Comparison of ENCODE assay signal across 12 cellular contexts in genomic region chr10:103449208-103450144, GRCh38. TPM values are rescaled to one million over a fixed set of nuclear protein-coding genes. Genes with fewer than 3 reads are reported as not detected.
DNase-seq lines count a peak whose midpoint lies in the region; ATAC-seq, FAIRE-seq and TF ChIP-seq lines count a peak whose summit lies in the region.
"Had no signal": no experiment of that assay in that cellular context is flagged by ENCODE, and none has a peak within 500 bp of the region (broad histone marks: within the 10 kb centered on the region; RNA-seq: fewer than 3 reads in every experiment).

No MANE protein-coding gene starts in this region.

- peak overlapping the region; percentile 26 for H3K4me3 Mint-ChIP-seq in nephron progenitor cell

- H3K9ac ChIP-seq in HepG2 (ENCODE audit: insufficient read depth, low read depth, low read length) = no peak overlapping the region

- no peaks in the 10 kb centered on the region for H3K79me2 ChIP-seq in HepG2 (ENCODE audit: insufficient read depth, low read length)

- POLR2A ChIA-PET in HepG2 (lab: Yijun Ruan, JAX) = no interaction called here

- H3K4me1 ChIP-seq in HepG2 (ENCODE audit: insufficient read depth, low read length) = peaks cover 16% of the 10 kb centered on the region
- no peaks in the 10 kb centered on the region for H3K4me1 ChIP-seq in right lobe of liver

- H3K36me3 ChIP-seq in HepG2 (replicated peaks in 1 of 2; ENCODE audit: control insufficient read depth in 1 of 2, insufficient read depth in 2 of 2, low read length in 2 of 2) = peaks cover 4 to 16% of the 10 kb centered on the region in 2 experiments; a peak in 4 of 5 replicates
- peaks cover 0 to 25% (median 12%) of the 10 kb centered on the region in 4 donors for H3K36me3 ChIP-seq in right lobe of liver

- H3K4me3 ChIP-seq in HepG2 (replicated peaks in 1 of 3; ENCODE audit: insufficient read depth in 1 of 3, low read depth in 2 of 3, low read length in 3 of 3) (no peak overlapping the region), right lobe of liver (no peak overlapping the region), coronary artery (peak overlapping the region; percentile 90)

- WGBS in HepG2 (ENCODE audit: low lambda C conversion rate) = 91% methylated on average over 34 of the region's 34 CpGs
- WGBS in right lobe of liver (ENCODE audit: insufficient coverage, low coverage, low lambda C conversion rate, missing lambda C conversion rate) = 69% methylated on average over 16 of the region's 34 CpGs

- no peaks in the 10 kb centered on the region for H3K9me3 Mint-ChIP-seq in nephron progenitor cell

- DNase-seq in HepG2 (ENCODE audit: low spot score) = no peak
- DNase-seq in right lobe of liver = no peak
- DNase-seq in coronary artery (ENCODE audit: low spot score) = no peak
- no peak for DNase-seq in nephron progenitor cell
- DNase-seq in NCI-H345 treated with DMSO at 0.1 percent for 48 hours (lab: John Stamatoyannopoulos, UW; ENCODE audit: unreplicated experiment) = no peak
- DNase-seq in kidney glomerular epithelial cell (lab: John Stamatoyannopoulos, UW) = no peak
- DNase-seq in NCI-H748 treated with DMSO at 0.1 percent for 48 hours (lab: John Stamatoyannopoulos, UW) = no peak
- DNase-seq in HT-29 (ENCODE audit: low spot score) = no peak
- DNase-seq: NCI-H1694, SIG-M5 had no signal

- H3K27me3 Mint-ChIP-seq in nephron progenitor cell (ENCODE audit: low read depth, poor library complexity) = peaks cover 9% of the 10 kb centered on the region

- TF ChIP-seq CTCF in HepG2 (CRISPR knock-in tag; IDR thresholded peaks at IDR 0.05) = no peak
- TF ChIP-seq CTCF in right lobe of liver (IDR thresholded peaks at IDR 0.05) = no peak
- TF ChIP-seq CTCF in coronary artery (IDR thresholded peaks at IDR 0.05) = no peak
- TF ChIP-seq CTCF in nephron progenitor cell (IDR thresholded peaks at IDR 0.05) = no peak

- H3K27ac ChIP-seq in HepG2 (ENCODE audit: extremely low read length, insufficient read depth, low read length) = no peak overlapping the region
- no peak overlapping the region for H3K27ac ChIP-seq in right lobe of liver
- peak overlapping the region; percentile 87 to 96 for H3K27ac ChIP-seq in coronary artery

- no peak for ATAC-seq in HepG2
- no peak for ATAC-seq in right lobe of liver

- peaks cover 28% of the 10 kb centered on the region for H3K36me3 Mint-ChIP-seq in nephron progenitor cell (ENCODE audit: low read depth)

- TF ChIP-seq EP300 in HepG2 (IDR thresholded peaks at IDR 0.05; ENCODE audit: low read depth in 2 of 2, low read length in 2 of 2) (no peak), HepG2 (CRISPR knock-in tag; IDR thresholded peaks at IDR 0.05; ENCODE audit: borderline replicate concordance) (no peak)

- H3K4me1 Mint-ChIP-seq in nephron progenitor cell = peaks cover 40% of the 10 kb centered on the region

- in situ Hi-C loops in HepG2 (cut with HindIII; ENCODE audit: extremely low pct_ligation_motif_present, low pct_unique_long_range_greater_than_20kb) = no loop called here

- no peak for FAIRE-seq in HepG2 (lab: Jason Lieb, UNC)

- H3K27ac Mint-ChIP-seq in nephron progenitor cell = peak overlapping the region; percentile 97

- H4K20me1 ChIP-seq in HepG2 (ENCODE audit: insufficient read depth, low read length) = no peaks in the 10 kb centered on the region

- no peak overlapping the region for H3K4me2 ChIP-seq in HepG2 (ENCODE audit: low read depth, low read length)

- H2AFZ ChIP-seq in HepG2 (ENCODE audit: low read length) = no peak overlapping the region

- no TSS peak for BruUV-seq in HepG2 (replicated peaks; lab: Mats Ljungman, UMichigan)

- CTCF ChIA-PET in HepG2 (lab: Yijun Ruan, JAX; ENCODE audit: low intra/inter-chr PET ratio, low total read pairs) = no interaction called here

- intact Hi-C loops in HepG2 (cut with micrococcal nuclease; ENCODE audit: unreplicated experiment) (no loop called here), right lobe of liver (cut with DNase I) (no loop called here)

- TF ChIP-seq RAD21 in HepG2 (CRISPR knock-in tag; IDR thresholded peaks at IDR 0.05) = no peak

- H3K27me3 ChIP-seq in HepG2 (ENCODE audit: control insufficient read depth in 1 of 2, insufficient read depth in 2 of 2, low read length in 2 of 2) (peaks cover 2 to 23% of the 10 kb centered on the region in 2 experiments; a peak in 4 of 5 replicates), right lobe of liver (no peaks in the 10 kb centered on the region)

- TF ChIP-seq POLR2A in HepG2 (IDR thresholded peaks at IDR 0.05; ENCODE audit: insufficient read depth in 1 of 2, low read depth in 2 of 2, low read length in 2 of 2) (no peak), right lobe of liver (IDR thresholded peaks at IDR 0.05) (no peak)

- H3K9me3 ChIP-seq in HepG2 (ENCODE audit: low read length) = no peaks in the 10 kb centered on the region
- H3K9me3 ChIP-seq in right lobe of liver = no peaks in the 10 kb centered on the region

RNA-seq across cellular contexts. Expression of gene CALHM2, which starts 2.7 kb away (rescaled TPM):
- total RNA-seq in HepG2 (2016; rRNA removed; fragmentation: Illumina TruSeq; extraction: Trizol) = not detected in 2 replicates
- not detected in 2 replicates for total RNA-seq in HepG2 (2016; cell fraction: cytosol; rRNA removed; fragmentation: Illumina TruSeq; extraction: Trizol; ENCODE audit: low read depth)
- total RNA-seq in HepG2 (2016; cell fraction: insoluble cytoplasmic fraction; rRNA removed; fragmentation: Illumina TruSeq; extraction: Trizol) = 0.06 TPM in 1 of 2 replicates, not detected in the other
- total RNA-seq in HepG2 (2016; cell fraction: membrane; rRNA removed; fragmentation: Illumina TruSeq; extraction: Trizol) = 0.10 TPM in 1 of 2 replicates, not detected in the other
- not detected in 2 replicates for total RNA-seq in HepG2 (2016; cell fraction: nucleus; rRNA removed; fragmentation: Illumina TruSeq; extraction: Trizol)
- polyA plus RNA-seq in HepG2 (2011; rRNA removed) = 0.15 TPM in 1 of 2 replicates, not detected in the other
- polyA plus RNA-seq in HepG2 (2011; cell fraction: cytosol; rRNA removed) = 0.09 and 0.15 TPM in 2 replicates
- 0.09 and 0.19 TPM in 2 replicates for polyA plus RNA-seq in HepG2 (2011; cell fraction: nucleus; rRNA removed)
- 0.24 and 0.43 TPM in 2 replicates for polyA plus RNA-seq in HepG2 (2012)
- not detected in 2 replicates for polyA plus RNA-seq in HepG2 (2016; cell fraction: cytosol; fragmentation: Illumina TruSeq; extraction: Trizol; ENCODE audit: low read depth)
- polyA plus RNA-seq in HepG2 (2016; cell fraction: insoluble cytoplasmic fraction; fragmentation: Illumina TruSeq; extraction: Trizol; ENCODE audit: low read depth) = not detected in 2 replicates
- polyA plus RNA-seq in HepG2 (2016; cell fraction: membrane; fragmentation: Illumina TruSeq; extraction: Trizol; ENCODE audit: low read depth) = 0.17 TPM in 1 of 2 replicates, not detected in the other
- polyA plus RNA-seq in HepG2 (2016; cell fraction: nucleus; fragmentation: Illumina TruSeq; extraction: Trizol; ENCODE audit: insufficient read depth, low read depth) = not detected in 2 replicates
- 0.24 and 3.0 TPM in 2 replicates for polyA minus RNA-seq in HepG2 (2011; rRNA and poly(A)+ RNA removed; ENCODE audit: low replicate concordance)
- polyA minus RNA-seq in HepG2 (2011; cell fraction: cytosol; rRNA and poly(A)+ RNA removed) = not detected in 2 replicates
- not detected in 2 replicates for polyA minus RNA-seq in HepG2 (2011; cell fraction: nucleus; rRNA and poly(A)+ RNA removed)
- total RNA-seq in right lobe of liver = 1 to 10 TPM; 2.3 to 5.7 (median 3.7) TPM
- 3.0 and 3.3 TPM in 2 replicates for total RNA-seq in HT-29 (2014; rRNA removed; shearing (Covaris generic))

RNA-seq across cellular contexts. Expression of gene CALHM1, which starts 9.2 kb away (rescaled TPM):
- 0.04 TPM in 1 of 2 replicates, not detected in the other for total RNA-seq in HepG2 (2016; rRNA removed; fragmentation: Illumina TruSeq; extraction: Trizol)
- not detected in 2 replicates for total RNA-seq in HepG2 (2016; cell fraction: cytosol; rRNA removed; fragmentation: Illumina TruSeq; extraction: Trizol; ENCODE audit: low read depth)
- 0.06 TPM in 1 of 2 replicates, not detected in the other for total RNA-seq in HepG2 (2016; cell fraction: insoluble cytoplasmic fraction; rRNA removed; fragmentation: Illumina TruSeq; extraction: Trizol)
- total RNA-seq in HepG2 (2016; cell fraction: membrane; rRNA removed; fragmentation: Illumina TruSeq; extraction: Trizol) = not detected in 2 replicates
- not detected in 2 replicates for total RNA-seq in HepG2 (2016; cell fraction: nucleus; rRNA removed; fragmentation: Illumina TruSeq; extraction: Trizol)
- polyA plus RNA-seq in HepG2 (2011; rRNA removed) = not detected in 2 replicates
- polyA plus RNA-seq in HepG2 (2011; cell fraction: cytosol; rRNA removed) = not detected in 2 replicates
- polyA plus RNA-seq in HepG2 (2011; cell fraction: nucleus; rRNA removed) = not detected in 2 replicates
- not detected in 2 replicates for polyA plus RNA-seq in HepG2 (2012)
- polyA plus RNA-seq in HepG2 (2016; cell fraction: cytosol; fragmentation: Illumina TruSeq; extraction: Trizol; ENCODE audit: low read depth) = not detected in 2 replicates
- not detected in 2 replicates for polyA plus RNA-seq in HepG2 (2016; cell fraction: insoluble cytoplasmic fraction; fragmentation: Illumina TruSeq; extraction: Trizol; ENCODE audit: low read depth)
- polyA plus RNA-seq in HepG2 (2016; cell fraction: membrane; fragmentation: Illumina TruSeq; extraction: Trizol; ENCODE audit: low read depth) = not detected in 2 replicates
- polyA plus RNA-seq in HepG2 (2016; cell fraction: nucleus; fragmentation: Illumina TruSeq; extraction: Trizol; ENCODE audit: insufficient read depth, low read depth) = not detected in 2 replicates
- polyA minus RNA-seq in HepG2 (2011; rRNA and poly(A)+ RNA removed; ENCODE audit: low replicate concordance) = not detected in 2 replicates
- not detected in 2 replicates for polyA minus RNA-seq in HepG2 (2011; cell fraction: cytosol; rRNA and poly(A)+ RNA removed)
- not detected in 2 replicates for polyA minus RNA-seq in HepG2 (2011; cell fraction: nucleus; rRNA and poly(A)+ RNA removed)
- total RNA-seq in right lobe of liver = not detected
- total RNA-seq in HT-29 (2014; rRNA removed; shearing (Covaris generic)) = not detected in 2 replicates
- total RNA-seq: dermis microvascular lymphatic vessel endothelial cell, renal cortical epithelial cell had no signal

RNA-seq across cellular contexts. Expression of gene CALHM3, which starts 29.6 kb away (rescaled TPM):
- total RNA-seq in HepG2 (2016; rRNA removed; fragmentation: Illumina TruSeq; extraction: Trizol) = not detected in 2 replicates
- not detected in 2 replicates for total RNA-seq in HepG2 (2016; cell fraction: cytosol; rRNA removed; fragmentation: Illumina TruSeq; extraction: Trizol; ENCODE audit: low read depth)
- not detected in 2 replicates for total RNA-seq in HepG2 (2016; cell fraction: insoluble cytoplasmic fraction; rRNA removed; fragmentation: Illumina TruSeq; extraction: Trizol)
- not detected in 2 replicates for total RNA-seq in HepG2 (2016; cell fraction: membrane; rRNA removed; fragmentation: Illumina TruSeq; extraction: Trizol)
- total RNA-seq in HepG2 (2016; cell fraction: nucleus; rRNA removed; fragmentation: Illumina TruSeq; extraction: Trizol) = not detected in 2 replicates
- not detected in 2 replicates for polyA plus RNA-seq in HepG2 (2011; rRNA removed)
- not detected in 2 replicates for polyA plus RNA-seq in HepG2 (2011; cell fraction: cytosol; rRNA removed)
- not detected in 2 replicates for polyA plus RNA-seq in HepG2 (2011; cell fraction: nucleus; rRNA removed)
- not detected in 2 replicates for polyA plus RNA-seq in HepG2 (2012)
- polyA plus RNA-seq in HepG2 (2016; cell fraction: cytosol; fragmentation: Illumina TruSeq; extraction: Trizol; ENCODE audit: low read depth) = not detected in 2 replicates
- polyA plus RNA-seq in HepG2 (2016; cell fraction: insoluble cytoplasmic fraction; fragmentation: Illumina TruSeq; extraction: Trizol; ENCODE audit: low read depth) = not detected in 2 replicates
- polyA plus RNA-seq in HepG2 (2016; cell fraction: membrane; fragmentation: Illumina TruSeq; extraction: Trizol; ENCODE audit: low read depth) = not detected in 2 replicates
- not detected in 2 replicates for polyA plus RNA-seq in HepG2 (2016; cell fraction: nucleus; fragmentation: Illumina TruSeq; extraction: Trizol; ENCODE audit: insufficient read depth, low read depth)
- 0.49 TPM in 1 of 2 replicates, not detected in the other for polyA minus RNA-seq in HepG2 (2011; rRNA and poly(A)+ RNA removed; ENCODE audit: low replicate concordance)
- not detected in 2 replicates for polyA minus RNA-seq in HepG2 (2011; cell fraction: cytosol; rRNA and poly(A)+ RNA removed)
- not detected in 2 replicates for polyA minus RNA-seq in HepG2 (2011; cell fraction: nucleus; rRNA and poly(A)+ RNA removed)
- not detected for total RNA-seq in right lobe of liver
- total RNA-seq in HT-29 (2014; rRNA removed; shearing (Covaris generic)) = not detected in 2 replicates
- total RNA-seq: dermis microvascular lymphatic vessel endothelial cell had no signal

RNA-seq across cellular contexts. Expression of gene NEURL1, which starts 44.0 kb away (rescaled TPM):
- total RNA-seq in HepG2 (2016; rRNA removed; fragmentation: Illumina TruSeq; extraction: Trizol) (not detected in 2 replicates), right lobe of liver (1 to 10 TPM in 2 of 6 experiments, under 1 TPM in 3, not detected in 1; 0.10 to 1.6 (median 0.83) TPM)
- not detected in 2 replicates for total RNA-seq in HepG2 (2016; cell fraction: cytosol; rRNA removed; fragmentation: Illumina TruSeq; extraction: Trizol; ENCODE audit: low read depth)
- not detected in 2 replicates for total RNA-seq in HepG2 (2016; cell fraction: insoluble cytoplasmic fraction; rRNA removed; fragmentation: Illumina TruSeq; extraction: Trizol)
- not detected in 2 replicates for total RNA-seq in HepG2 (2016; cell fraction: membrane; rRNA removed; fragmentation: Illumina TruSeq; extraction: Trizol)
- not detected in 2 replicates for total RNA-seq in HepG2 (2016; cell fraction: nucleus; rRNA removed; fragmentation: Illumina TruSeq; extraction: Trizol)
- polyA plus RNA-seq in HepG2 (2011; rRNA removed) = 0.01 TPM in 1 of 2 replicates, not detected in the other
- 0.01 and 0.03 TPM in 2 replicates for polyA plus RNA-seq in HepG2 (2011; cell fraction: cytosol; rRNA removed)
- polyA plus RNA-seq in HepG2 (2011; cell fraction: nucleus; rRNA removed) = 0.14 and 0.18 TPM in 2 replicates
- 0.08 and 0.13 TPM in 2 replicates for polyA plus RNA-seq in HepG2 (2012)
- not detected in 2 replicates for polyA plus RNA-seq in HepG2 (2016; cell fraction: cytosol; fragmentation: Illumina TruSeq; extraction: Trizol; ENCODE audit: low read depth)
- polyA plus RNA-seq in HepG2 (2016; cell fraction: insoluble cytoplasmic fraction; fragmentation: Illumina TruSeq; extraction: Trizol; ENCODE audit: low read depth) = not detected in 2 replicates
- polyA plus RNA-seq in HepG2 (2016; cell fraction: membrane; fragmentation: Illumina TruSeq; extraction: Trizol; ENCODE audit: low read depth) = not detected in 2 replicates
- not detected in 2 replicates for polyA plus RNA-seq in HepG2 (2016; cell fraction: nucleus; fragmentation: Illumina TruSeq; extraction: Trizol; ENCODE audit: insufficient read depth, low read depth)
- polyA minus RNA-seq in HepG2 (2011; rRNA and poly(A)+ RNA removed; ENCODE audit: low replicate concordance) = 10.5 TPM in 1 of 2 replicates, not detected in the other
- 0.18 TPM in 1 of 2 replicates, not detected in the other for polyA minus RNA-seq in HepG2 (2011; cell fraction: cytosol; rRNA and poly(A)+ RNA removed)
- not detected in 2 replicates for polyA minus RNA-seq in HepG2 (2011; cell fraction: nucleus; rRNA and poly(A)+ RNA removed)
- total RNA-seq in HT-29 (2014; rRNA removed; shearing (Covaris generic)) = 5.4 and 7.2 TPM in 2 replicates

RNA-seq across cellular contexts. Expression of gene PDCD11, which starts 53.0 kb away (rescaled TPM):
- total RNA-seq in HepG2 (2016; rRNA removed; fragmentation: Illumina TruSeq; extraction: Trizol) (40.3 and 52.8 TPM in 2 replicates), right lobe of liver (10 to 100 TPM; 10.6 to 13.5 (median 12.0) TPM)
- 27.0 and 30.8 TPM in 2 replicates for total RNA-seq in HepG2 (2016; cell fraction: cytosol; rRNA removed; fragmentation: Illumina TruSeq; extraction: Trizol; ENCODE audit: low read depth)
- total RNA-seq in HepG2 (2016; cell fraction: insoluble cytoplasmic fraction; rRNA removed; fragmentation: Illumina TruSeq; extraction: Trizol) = 34.1 and 54.5 TPM in 2 replicates
- total RNA-seq in HepG2 (2016; cell fraction: membrane; rRNA removed; fragmentation: Illumina TruSeq; extraction: Trizol) = 18.0 and 20.8 TPM in 2 replicates
- total RNA-seq in HepG2 (2016; cell fraction: nucleus; rRNA removed; fragmentation: Illumina TruSeq; extraction: Trizol) = 98.0 and 102 TPM in 2 replicates
- polyA plus RNA-seq in HepG2 (2011; rRNA removed) = 12.8 and 17.7 TPM in 2 replicates
- 9.6 and 9.7 TPM in 2 replicates for polyA plus RNA-seq in HepG2 (2011; cell fraction: cytosol; rRNA removed)
- polyA plus RNA-seq in HepG2 (2011; cell fraction: nucleus; rRNA removed) = 42.8 and 48.5 TPM in 2 replicates
- 17.7 and 25.7 TPM in 2 replicates for polyA plus RNA-seq in HepG2 (2012)
- polyA plus RNA-seq in HepG2 (2016; cell fraction: cytosol; fragmentation: Illumina TruSeq; extraction: Trizol; ENCODE audit: low read depth) = 3.2 and 3.6 TPM in 2 replicates
- 22.1 and 22.5 TPM in 2 replicates for polyA plus RNA-seq in HepG2 (2016; cell fraction: insoluble cytoplasmic fraction; fragmentation: Illumina TruSeq; extraction: Trizol; ENCODE audit: low read depth)
- polyA plus RNA-seq in HepG2 (2016; cell fraction: membrane; fragmentation: Illumina TruSeq; extraction: Trizol; ENCODE audit: low read depth) = 5.0 and 5.4 TPM in 2 replicates
- polyA plus RNA-seq in HepG2 (2016; cell fraction: nucleus; fragmentation: Illumina TruSeq; extraction: Trizol; ENCODE audit: insufficient read depth, low read depth) = 93.1 and 111 TPM in 2 replicates
- polyA minus RNA-seq in HepG2 (2011; rRNA and poly(A)+ RNA removed; ENCODE audit: low replicate concordance) = 43.3 and 78.6 TPM in 2 replicates
- polyA minus RNA-seq in HepG2 (2011; cell fraction: cytosol; rRNA and poly(A)+ RNA removed) = 18.0 and 22.6 TPM in 2 replicates
- polyA minus RNA-seq in HepG2 (2011; cell fraction: nucleus; rRNA and poly(A)+ RNA removed) = 41.7 and 65.8 TPM in 2 replicates
- 34.0 and 40.6 TPM in 2 replicates for total RNA-seq in HT-29 (2014; rRNA removed; shearing (Covaris generic))

Comparison
In these comparisons a context has a peak if more than half of its experiments do, and no peak if none do; other contexts are left out.
1. H3K27ac ChIP-seq: peak in coronary artery (2 of 2); none in HepG2 (single experiment) and right lobe of liver (0 of 3).